Comparison of ENCODE assay signal across 23 cellular contexts in genomic region chr14:91335191-91336092, GRCh38.
DNase-seq lines count a peak whose midpoint lies in the region; ATAC-seq, FAIRE-seq and TF ChIP-seq lines count a peak whose summit lies in the region.
"Had no signal": no experiment of that assay in that cellular context is flagged by ENCODE, and none has a peak within 500 bp of the region (broad histone marks: within the 10 kb centered on the region; RNA-seq: fewer than 3 reads in every experiment).

No MANE protein-coding gene starts in this region.

- ATAC-seq in A549, result no peak
- ATAC-seq in CD8-positive, alpha-beta T cell, result no peak
- ATAC-seq in activated T-helper 17 cell treated with anti-CD3 and anti-CD28 coated beads, Interleukin-2, amount 50 U/mL, for 72 hours (replicated peaks), result no peak
- ATAC-seq in naive thymus-derived CD8-positive, alpha-beta T cell, result no peak
- no peak for ATAC-seq in HG02678 (IDR thresholded peaks at IDR 0.05; ENCODE audit: unreplicated experiment)
- ATAC-seq: gastroesophageal sphincter, psoas muscle had no signal

- 84% methylated on average over 19 of the region's 19 CpGs for WGBS in A549 (ENCODE audit: missing lambda C conversion rate)
- WGBS in sigmoid colon, 2 donors, result 92 to 95% methylated on average over 19 of the region's 19 CpGs

- H3K9me3 Mint-ChIP-seq in CD8-positive, alpha-beta T cell, result no peaks in the 10 kb centered on the region
- no peaks in the 10 kb centered on the region for H3K9me3 Mint-ChIP-seq in activated T-helper 17 cell treated with anti-CD3 and anti-CD28 coated beads, Interleukin-2, amount 50 U/mL, for 72 hours
- no peaks in the 10 kb centered on the region for H3K9me3 Mint-ChIP-seq in naive thymus-derived CD8-positive, alpha-beta T cell

- TF ChIP-seq CTCF in A549 (IDR thresholded peaks at IDR 0.05), result no peak
- no peak for TF ChIP-seq CTCF in CD8-positive, alpha-beta T cell (IDR thresholded peaks at IDR 0.05)
- TF ChIP-seq CTCF in WERI-Rb-1 (IDR thresholded peaks at IDR 0.05; ENCODE audit: low read depth, low read length), result no peak
- no peak for TF ChIP-seq CTCF in sigmoid colon (IDR thresholded peaks at IDR 0.05)

- no peaks in the 10 kb centered on the region for H3K27me3 ChIP-seq in CD8-positive, alpha-beta T cell (ENCODE audit: insufficient read depth, low read length)
- no peaks in the 10 kb centered on the region for H3K27me3 ChIP-seq in WERI-Rb-1 (ENCODE audit: insufficient read depth, low read depth, severe bottlenecking)
- H3K27me3 ChIP-seq in sigmoid colon, result no peaks in the 10 kb centered on the region
- H3K27me3 ChIP-seq: esophagus squamous epithelium, Peyer's patch had no signal

- H3K36me3 Mint-ChIP-seq in CD8-positive, alpha-beta T cell, result peaks cover 95% of the 10 kb centered on the region
- H3K36me3 Mint-ChIP-seq in activated T-helper 17 cell treated with anti-CD3 and anti-CD28 coated beads, Interleukin-2, amount 50 U/mL, for 72 hours (ENCODE audit: low read depth), result peaks cover 92% of the 10 kb centered on the region
- H3K36me3 Mint-ChIP-seq in naive thymus-derived CD8-positive, alpha-beta T cell, result peaks cover 0 to 85% (median 15%) of the 10 kb centered on the region in 3 donors

- H3K4me1 Mint-ChIP-seq in CD8-positive, alpha-beta T cell (ENCODE audit: low read depth), result peaks cover 40% of the 10 kb centered on the region
- peaks cover 30% of the 10 kb centered on the region for H3K4me1 Mint-ChIP-seq in activated T-helper 17 cell treated with anti-CD3 and anti-CD28 coated beads, Interleukin-2, amount 50 U/mL, for 72 hours
- peaks cover 30 to 59% (median 38%) of the 10 kb centered on the region in 4 donors for H3K4me1 Mint-ChIP-seq in naive thymus-derived CD8-positive, alpha-beta T cell

- no peak for TF ChIP-seq EP300 in A549 (IDR thresholded peaks at IDR 0.05)
- TF ChIP-seq EP300 in sigmoid colon (IDR thresholded peaks at IDR 0.05), result no peak

- CTCF ChIA-PET in A549 (lab: Yijun Ruan, JAX), result interaction anchor here (0.7 to 12.3 kb wide), 3 partner anchors 11 to 64 kb away, joined by 3 to 124 read pairs (median 18); no protein-coding TSS in a partner anchor
- CTCF ChIA-PET in CD8-positive, alpha-beta T cell (lab: Charles Lee), result interaction anchor here (1.2 to 1.5 kb wide), 2 partner anchors 15 to 52 kb away, joined by 3 to 4 read pairs; no protein-coding TSS in a partner anchor

- H3K27ac ChIP-seq in A549, result no peak overlapping the region
- H3K27ac ChIP-seq in CD8-positive, alpha-beta T cell (ENCODE audit: low read depth, low read length), result no peak overlapping the region
- no peak overlapping the region for H3K27ac ChIP-seq in WERI-Rb-1
- H3K27ac ChIP-seq in sigmoid colon, result no peak overlapping the region
- H3K27ac ChIP-seq: esophagus squamous epithelium, gastroesophageal sphincter, Peyer's patch, psoas muscle, SK-N-MC had no signal

- intact Hi-C loops in CD8-positive, alpha-beta T cell (cut with DNase I, micrococcal nuclease), result no loop called here
- intact Hi-C loops in sigmoid colon (cut with DNase I), result no loop called here

- no peak overlapping the region for H3K4me3 Mint-ChIP-seq in CD8-positive, alpha-beta T cell
- H3K4me3 Mint-ChIP-seq in activated T-helper 17 cell treated with anti-CD3 and anti-CD28 coated beads, Interleukin-2, amount 50 U/mL, for 72 hours, result no peak overlapping the region
- no peak overlapping the region for H3K4me3 Mint-ChIP-seq in naive thymus-derived CD8-positive, alpha-beta T cell

- FAIRE-seq in A549 (lab: Jason Lieb, UNC), result peak; percentile 28
- FAIRE-seq: colon had no signal

- no peak overlapping the region for H3K4me2 ChIP-seq in A549
- H3K4me2 ChIP-seq: smooth muscle cell had no signal

- H3K27ac Mint-ChIP-seq in CD8-positive, alpha-beta T cell, result peak overlapping the region; percentile 62
- peak overlapping the region; percentile 68 for H3K27ac Mint-ChIP-seq in activated T-helper 17 cell treated with anti-CD3 and anti-CD28 coated beads, Interleukin-2, amount 50 U/mL, for 72 hours
- H3K27ac Mint-ChIP-seq in naive thymus-derived CD8-positive, alpha-beta T cell, result peak overlapping the region in 9 of 10 donors; percentile 24 to 82 (median 76)

- no peak overlapping the region for H3K4me3 ChIP-seq in A549
- H3K4me3 ChIP-seq in CD8-positive, alpha-beta T cell (ENCODE audit: low read depth, low read length), result no peak overlapping the region
- H3K4me3 ChIP-seq in WERI-Rb-1 (ENCODE audit: low read depth, low read length), result no peak overlapping the region
- no peak overlapping the region for H3K4me3 ChIP-seq in sigmoid colon
- H3K4me3 ChIP-seq: esophagus squamous epithelium, gastroesophageal sphincter, Peyer's patch, psoas muscle, SK-N-MC, smooth muscle cell had no signal

- TF ChIP-seq POLR2A in A549 (IDR thresholded peaks at IDR 0.05; ENCODE audit: low read length) (no peak), sigmoid colon (IDR thresholded peaks at IDR 0.05) (no peak)

- H3K9me3 ChIP-seq in A549 (no peaks in the 10 kb centered on the region), WERI-Rb-1 (ENCODE audit: severe bottlenecking) (no peaks in the 10 kb centered on the region), sigmoid colon (no peaks in the 10 kb centered on the region)
- H3K9me3 ChIP-seq in CD8-positive, alpha-beta T cell (ENCODE audit: low read length), result no peaks in the 10 kb centered on the region
- H3K9me3 ChIP-seq: esophagus squamous epithelium, gastroesophageal sphincter, Peyer's patch, psoas muscle had no signal

- POLR2A ChIA-PET in A549 (lab: Yijun Ruan, JAX), result no interaction called here
- POLR2A ChIA-PET in CD8-positive, alpha-beta T cell (lab: Charles Lee), result interaction anchor here (1.0 kb wide), 1 partner anchor 17 kb away, joined by 4 read pairs; no protein-coding TSS in a partner anchor
- POLR2A ChIA-PET in naive thymus-derived CD8-positive, alpha-beta T cell (lab: Charles Lee), result interaction anchor here (13.4 kb wide), 1 partner anchor 20 kb away, joined by 116 read pairs; no protein-coding TSS in a partner anchor

- TF ChIP-seq RAD21 in A549 (conservative IDR thresholded peaks at IDR 0.05 in 1 of 2, IDR thresholded peaks at IDR 0.05 in 1 of 2), result no peak

- no peaks in the 10 kb centered on the region for H3K27me3 Mint-ChIP-seq in CD8-positive, alpha-beta T cell (ENCODE audit: low read depth)
- H3K27me3 Mint-ChIP-seq in activated T-helper 17 cell treated with anti-CD3 and anti-CD28 coated beads, Interleukin-2, amount 50 U/mL, for 72 hours, result no peaks in the 10 kb centered on the region
- H3K27me3 Mint-ChIP-seq in naive thymus-derived CD8-positive, alpha-beta T cell, result no peaks in the 10 kb centered on the region

- H3K36me3 ChIP-seq in CD8-positive, alpha-beta T cell (ENCODE audit: insufficient read depth, low read length), result peaks cover 75% of the 10 kb centered on the region
- H3K36me3 ChIP-seq in WERI-Rb-1 (peaks cover 94% of the 10 kb centered on the region), sigmoid colon (no peaks in the 10 kb centered on the region)

- H3K4me1 ChIP-seq in A549 (no peaks in the 10 kb centered on the region), sigmoid colon (no peaks in the 10 kb centered on the region)
- H3K4me1 ChIP-seq in CD8-positive, alpha-beta T cell (ENCODE audit: insufficient read depth, low read length), result peaks cover 32% of the 10 kb centered on the region
- H3K4me1 ChIP-seq: psoas muscle had no signal

- DNase-seq in A549 (ENCODE audit: low read depth in 1 of 2, low spot score in 1 of 2), result no peak
- DNase-seq in CD8-positive, alpha-beta T cell, result no peak
- no peak for DNase-seq in naive thymus-derived CD8-positive, alpha-beta T cell
- no peak for DNase-seq in WERI-Rb-1
- DNase-seq in NCI-H524 (lab: John Stamatoyannopoulos, UW), result no peak
- no peak for DNase-seq in sigmoid colon
- DNase-seq: activated CD4-positive, alpha-beta T cell treated with anti-CD3 and anti-CD28 coated beads for 1 hour; activated effector memory CD4-positive, alpha-beta T cell treated with anti-CD3 and anti-CD28 coated beads, Interleukin-2, amount 50 U/mL, for 16 hours; DND-41; esophagus squamous epithelium; mesendoderm; NCI-H2029 treated with DMSO at 0.1 percent for 48 hours; NCI-H446 treated with DMSO at 0.1 percent for 48 hours; Peyer's patch; stimulated activated CD4-positive, alpha-beta T cell treated with anti-CD3 and anti-CD28 coated beads, Interleukin-4, amount 100 ng/mL, for 1 hour; trophoblast cell had no signal

TF ChIP-seq in A549, 52 proteins besides CTCF, POLR2A, EP300 and RAD21:
- TF ChIP-seq NPAS2 (CRISPR knock-in tag; IDR thresholded peaks at IDR 0.05; ENCODE audit: borderline replicate concordance) (no peak), CBX8 (IDR thresholded peaks at IDR 0.05) (no peak), REST (IDR thresholded peaks at IDR 0.05) (no peak), MYC (IDR thresholded peaks at IDR 0.05; ENCODE audit: borderline replicate concordance, low read length) (no peak)
